ENCODE assay signal across 13 cellular contexts in the genomic region with DNA sequence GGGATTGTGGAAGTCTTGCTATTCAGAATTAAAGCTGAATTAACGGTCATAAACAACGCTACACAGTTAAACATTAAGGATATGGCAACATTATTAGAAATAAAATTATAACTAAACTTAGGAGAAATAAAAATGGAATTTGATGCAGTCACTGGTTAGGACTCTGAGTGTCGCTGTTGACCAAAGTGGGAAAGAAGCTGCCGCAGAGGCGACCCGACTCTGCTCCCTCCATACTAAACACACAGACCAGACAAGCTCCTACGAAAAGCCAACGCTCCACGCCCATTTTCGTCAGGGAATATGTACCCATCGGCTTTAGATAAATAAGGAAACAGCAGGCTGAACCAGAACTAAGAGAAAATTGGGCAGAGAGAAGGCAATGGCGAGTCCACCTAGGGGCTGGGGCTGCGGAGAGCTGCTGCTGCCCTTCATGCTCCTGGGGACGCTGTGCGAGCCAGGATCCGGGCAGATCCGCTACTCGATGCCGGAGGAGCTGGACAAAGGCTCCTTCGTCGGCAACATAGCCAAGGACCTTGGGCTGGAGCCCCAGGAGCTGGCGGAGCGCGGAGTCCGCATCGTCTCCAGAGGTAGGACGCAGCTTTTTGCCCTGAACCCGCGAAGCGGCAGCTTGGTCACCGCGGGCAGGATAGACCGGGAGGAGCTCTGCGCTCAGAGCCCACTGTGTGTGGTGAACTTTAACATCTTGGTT. TPM values are rescaled to one million over a fixed set of nuclear protein-coding genes. Genes with fewer than 3 reads are reported as not detected.
A peak's percentile ranks its signal among the peaks of the same experiment; 100 is the strongest.
DNase-seq lines count a peak whose midpoint lies in the region; ATAC-seq and TF ChIP-seq lines count a peak whose summit lies in the region.
"Had no signal": no experiment of that assay in that cellular context is flagged by ENCODE, and none has a peak within 500 bp of the region (broad histone marks: within the 10 kb centered on the region; RNA-seq: fewer than 3 reads in every experiment).

A gene (plus strand): TSS at position 211 of the 709 bp plus-strand sequence. CDS start 169 bp downstream, at position 380.

- H3K4me1 ChIP-seq in upper lobe of right lung = no peaks in the 10 kb centered on the region

- peaks cover 36% of the 10 kb centered on the region for H3K27me3 ChIP-seq in upper lobe of right lung

- peak; percentile 65 for ATAC-seq in Right ventricle myocardium inferior
- ATAC-seq in left cardiac atrium = no peak
- no peak for ATAC-seq in upper lobe of right lung
- ATAC-seq in GM19397 (IDR thresholded peaks at IDR 0.05; ENCODE audit: unreplicated experiment) = no peak
- no peak for ATAC-seq in omental fat pad (ENCODE audit: low FRiP score)
- ATAC-seq: activated T-cell treated with anti-CD3 and anti-CD28 coated beads, Interleukin-2, amount 50 U/mL, for 4 hours had no signal

- peaks cover 23% of the 10 kb centered on the region for H3K9me3 ChIP-seq in iPS-18c (ENCODE audit: control insufficient read depth, insufficient read depth, low read length)
- H3K9me3 ChIP-seq in upper lobe of right lung = peaks cover 14% of the 10 kb centered on the region

- TF ChIP-seq CTCF in upper lobe of right lung (IDR thresholded peaks at IDR 0.05) = peak; percentile 7
- TF ChIP-seq CTCF in omental fat pad (IDR thresholded peaks at IDR 0.05) = no peak

- H3K4me3 ChIP-seq in iPS-18c (ENCODE audit: insufficient read depth, low read depth, low read length) = 0 out of 2 replicates have a peak within 1 kb of the TSS, but pooled peaks have one; percentile 9
- H3K4me3 ChIP-seq in upper lobe of right lung = peak within 1 kb of the TSS; percentile 4

- DNase-seq in Right ventricle myocardium inferior (ENCODE audit: missing footprints) (no peak), left cardiac atrium (no peak), astrocyte of the hippocampus (ENCODE audit: low read depth, low spot score) (peak; percentile 20), upper lobe of right lung (no peak), head of caudate nucleus (no peak), omental fat pad (ENCODE audit: low spot score) (no peak)
- DNase-seq: activated T-cell treated with anti-CD3 and anti-CD28 coated beads, Interleukin-2, amount 50 U/mL, for 4 hours; glutamatergic neuron; NCI-H1092 treated with DMSO at 0.1 percent for 48 hours; NCI-H526; WERI-Rb-1 had no signal

- intact Hi-C loops in Right ventricle myocardium inferior (cut with DNase I) (no loop called here), left cardiac atrium (cut with DNase I) (no loop called here), upper lobe of right lung (cut with DNase I) (no loop called here), head of caudate nucleus (cut with DNase I) (no loop called here)

- no peaks in the 10 kb centered on the region for H3K36me3 ChIP-seq in upper lobe of right lung
- H3K36me3 ChIP-seq: WERI-Rb-1 had no signal

- no peak within 1 kb of the TSS for H3K27ac ChIP-seq in upper lobe of right lung
- H3K27ac ChIP-seq: WERI-Rb-1 had no signal

RNA-seq across cellular contexts. Expression of the gene that starts here (rescaled TPM):
- 5.7 TPM for total RNA-seq in Right ventricle myocardium inferior
- 1 to 10 TPM; 3.5 to 4.3 TPM for total RNA-seq in left cardiac atrium
- total RNA-seq in upper lobe of right lung = 3.5 TPM
- 10 to 100 TPM in 1 of 4 donors, 1 to 10 TPM in 3; 2.0 to 14.5 (median 3.3) TPM for total RNA-seq in omental fat pad
